In the genomic region with DNA sequence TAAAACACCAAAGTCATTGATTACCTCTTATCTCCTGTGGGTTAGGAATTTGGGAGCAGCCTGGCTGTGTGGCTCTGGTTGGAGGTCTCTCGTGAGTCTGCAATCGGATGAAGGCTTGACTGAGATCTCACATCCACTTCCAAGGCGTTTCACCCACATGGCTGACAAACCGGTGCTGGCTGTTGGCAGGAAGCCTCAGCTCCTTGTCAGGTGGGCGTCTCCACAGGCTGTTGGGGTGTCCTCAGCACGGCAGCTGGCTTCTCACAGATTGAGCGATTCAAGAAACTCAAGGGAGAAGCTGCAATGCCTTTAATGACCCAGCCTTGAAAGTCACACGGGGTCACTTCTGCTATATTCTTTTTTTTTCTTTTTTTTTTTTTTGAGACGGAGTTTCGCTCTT, we compare ENCODE assay signal across 23 cellular contexts.
"Had no signal": no experiment of that assay in that cellular context is flagged by ENCODE, and none has a peak within 500 bp of the region (broad histone marks: within the 10 kb centered on the region; RNA-seq: fewer than 3 reads in every experiment).

No MANE protein-coding gene starts in this region.

- H3K9me3 Mint-ChIP-seq: activated B cell treated with CpG ODN at 0.5 μM for 24 hours; activated naive CD8-positive, alpha-beta T cell treated with anti-CD3 and anti-CD28 coated beads for 36 hours; activated T-cell treated with anti-CD3 and anti-CD28 coated beads, Interleukin-2, amount 50 U/mL, for 24 hours; activated T-helper 17 cell treated with anti-CD3 and anti-CD28 coated beads, Interleukin-2, amount 50 U/mL, for 72 hours; neural progenitor cell; stimulated activated naive CD8-positive, alpha-beta T cell treated with anti-CD3 and anti-CD28 coated beads, Interleukin-15, amount 100 ng/mL, for 72 hours had no signal

- H3K4me1 ChIP-seq: left lung, neural progenitor cell, prostate gland, right atrium auricular region, suprapubic skin, tibial nerve had no signal

- H3K27ac ChIP-seq: epithelial cell of prostate, left lung, neural progenitor cell, prostate gland, right atrium auricular region, suprapubic skin, tibial nerve had no signal

- H2AFZ ChIP-seq: neural progenitor cell had no signal

- H3K4me1 Mint-ChIP-seq: activated B cell treated with CpG ODN at 0.5 μM for 24 hours; activated CD4-positive, alpha-beta T cell treated with anti-CD3 and anti-CD28 coated beads for 36 hours; activated naive CD8-positive, alpha-beta T cell treated with anti-CD3 and anti-CD28 coated beads for 36 hours; activated T-helper 17 cell treated with anti-CD3 and anti-CD28 coated beads, Interleukin-2, amount 50 U/mL, for 72 hours; stimulated activated naive CD8-positive, alpha-beta T cell treated with anti-CD3 and anti-CD28 coated beads, Interleukin-15, amount 100 ng/mL, for 72 hours had no signal

- H3K4me3 Mint-ChIP-seq: activated B cell treated with CpG ODN at 0.5 μM for 24 hours; activated CD4-positive, alpha-beta T cell treated with anti-CD3 and anti-CD28 coated beads for 36 hours; activated naive CD8-positive, alpha-beta T cell treated with anti-CD3 and anti-CD28 coated beads for 36 hours; activated T-cell treated with anti-CD3 and anti-CD28 coated beads, Interleukin-2, amount 50 U/mL, for 24 hours; activated T-helper 17 cell treated with anti-CD3 and anti-CD28 coated beads, Interleukin-2, amount 50 U/mL, for 72 hours; naive thymus-derived CD4-positive, alpha-beta T cell; neural progenitor cell; stimulated activated naive CD8-positive, alpha-beta T cell treated with anti-CD3 and anti-CD28 coated beads, Interleukin-15, amount 100 ng/mL, for 72 hours had no signal

- ATAC-seq: activated CD4-positive, alpha-beta T cell treated with anti-CD3 and anti-CD28 coated beads for 36 hours; activated T-helper 17 cell treated with anti-CD3 and anti-CD28 coated beads, Interleukin-2, amount 50 U/mL, for 72 hours; left lung; naive thymus-derived CD4-positive, alpha-beta T cell; stimulated activated naive CD8-positive, alpha-beta T cell treated with anti-CD3 and anti-CD28 coated beads, Interleukin-15, amount 100 ng/mL, for 72 hours had no signal

- H3K36me3 Mint-ChIP-seq: activated naive CD8-positive, alpha-beta T cell treated with anti-CD3 and anti-CD28 coated beads for 36 hours; naive thymus-derived CD4-positive, alpha-beta T cell; neural progenitor cell had no signal

- H3K27me3 Mint-ChIP-seq: activated B cell treated with CpG ODN at 0.5 μM for 24 hours; activated CD4-positive, alpha-beta T cell treated with anti-CD3 and anti-CD28 coated beads for 36 hours; activated naive CD8-positive, alpha-beta T cell treated with anti-CD3 and anti-CD28 coated beads for 36 hours; activated T-cell treated with anti-CD3 and anti-CD28 coated beads, Interleukin-2, amount 50 U/mL, for 24 hours; activated T-helper 17 cell treated with anti-CD3 and anti-CD28 coated beads, Interleukin-2, amount 50 U/mL, for 72 hours; naive thymus-derived CD4-positive, alpha-beta T cell; stimulated activated naive CD8-positive, alpha-beta T cell treated with anti-CD3 and anti-CD28 coated beads, Interleukin-15, amount 100 ng/mL, for 72 hours had no signal

- H3K4me2 ChIP-seq: neural progenitor cell had no signal

- H3K36me3 ChIP-seq: left lung, neural progenitor cell, prostate gland, right atrium auricular region, suprapubic skin, tibial nerve had no signal

- H3K9ac ChIP-seq: neural progenitor cell had no signal

- DNase-seq: activated B cell treated with CpG ODN at 0.5 μM for 24 hours; activated CD4-positive, alpha-beta T cell treated with anti-CD3 and anti-CD28 coated beads for 36 hours; activated CD4-positive, alpha-beta T cell treated with anti-CD3 and anti-CD28 coated beads, Interleukin-2, amount 50 U/mL, for 4 hours; activated CD8-positive, alpha-beta memory T cell treated with anti-CD3 and anti-CD28 coated beads for 24 hours; activated CD8-positive, alpha-beta memory T cell treated with anti-CD3 and anti-CD28 coated beads, Interleukin-2, amount 50 U/mL, for 4 hours; activated naive CD4-positive, alpha-beta T cell treated with Interleukin-2 at 50 U/mL for 16 hours; activated naive CD8-positive, alpha-beta T cell treated with anti-CD3 and anti-CD28 coated beads for 36 hours; activated T-cell treated with anti-CD3 and anti-CD28 coated beads, Interleukin-2, amount 50 U/mL, for 24 hours; cortex of kidney; kidney glomerular epithelial cell; left lung; naive thymus-derived CD4-positive, alpha-beta T cell; stimulated activated CD4-positive, alpha-beta T cell treated with anti-CD3 and anti-CD28 coated beads, Interleukin-4, amount 100 ng/mL, for 24 hours; stimulated activated naive CD8-positive, alpha-beta T cell treated with anti-CD3 and anti-CD28 coated beads, Interleukin-15, amount 100 ng/mL, for 72 hours; T1000 had no signal

- H3K27me3 ChIP-seq: left lung, neural progenitor cell, right atrium auricular region, suprapubic skin, tibial nerve had no signal

- H3K27ac Mint-ChIP-seq: activated B cell treated with CpG ODN at 0.5 μM for 24 hours; activated CD4-positive, alpha-beta T cell treated with anti-CD3 and anti-CD28 coated beads for 36 hours; activated naive CD8-positive, alpha-beta T cell treated with anti-CD3 and anti-CD28 coated beads for 36 hours; activated T-cell treated with anti-CD3 and anti-CD28 coated beads, Interleukin-2, amount 50 U/mL, for 24 hours; activated T-helper 17 cell treated with anti-CD3 and anti-CD28 coated beads, Interleukin-2, amount 50 U/mL, for 72 hours; naive thymus-derived CD4-positive, alpha-beta T cell; stimulated activated naive CD8-positive, alpha-beta T cell treated with anti-CD3 and anti-CD28 coated beads, Interleukin-15, amount 100 ng/mL, for 72 hours had no signal

- H3K4me3 ChIP-seq: left lung, lung, neural progenitor cell, prostate gland, right atrium auricular region, suprapubic skin, tibial nerve had no signal

- H3K9me3 ChIP-seq: left lung, prostate gland, right atrium auricular region, suprapubic skin, tibial nerve had no signal
